ENCODE assay signal across 17 cellular contexts in the genomic region with DNA sequence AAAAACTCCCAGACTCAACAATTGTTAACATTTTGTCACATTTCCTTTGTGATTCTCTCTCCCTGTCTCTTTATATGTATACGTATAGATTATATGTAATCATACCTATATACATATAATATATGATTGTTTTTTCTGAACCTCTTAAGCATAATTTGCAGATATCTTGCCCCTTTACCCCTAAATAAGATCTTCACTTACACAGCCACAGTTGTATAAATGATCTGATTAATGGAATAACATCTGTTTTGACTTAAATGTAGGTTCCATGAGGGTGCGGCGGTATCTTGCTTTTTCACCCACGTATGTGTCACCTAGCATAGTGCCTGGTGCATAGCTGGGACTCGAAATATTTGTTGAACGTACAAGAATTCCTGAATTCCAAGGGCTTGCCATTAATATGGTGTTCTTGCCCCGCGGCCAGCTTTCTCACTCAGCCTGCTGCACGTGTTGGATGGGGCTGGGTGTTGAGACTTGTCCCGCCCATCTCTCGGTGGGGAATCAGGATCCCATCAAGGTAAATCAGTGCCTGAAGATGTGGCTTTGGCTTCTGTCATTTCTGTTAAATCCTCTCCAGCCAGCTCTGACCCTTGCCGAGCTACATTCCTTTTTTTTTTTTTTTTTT. TPM values are rescaled to one million over a fixed set of nuclear protein-coding genes. Genes with fewer than 3 reads are reported as not detected.
"Had no signal": no experiment of that assay in that cellular context is flagged by ENCODE, and none has a peak within 500 bp of the region (broad histone marks: within the 10 kb centered on the region; RNA-seq: fewer than 3 reads in every experiment).

No MANE protein-coding gene starts in this region.

- H3K27ac Mint-ChIP-seq: activated CD4-positive, alpha-beta T cell treated with anti-CD3 and anti-CD28 coated beads for 36 hours; activated CD8-positive, alpha-beta T cell treated with anti-CD3 and anti-CD28 coated beads, Interleukin-2, amount 10 ng/mL, durations not matched to agents 7 days and 5 days; natural killer cell; stimulated activated naive CD8-positive, alpha-beta T cell treated with anti-CD3 and anti-CD28 coated beads, Interleukin-15, amount 100 ng/mL, for 72 hours; T-cell had no signal

- H3K27me3 ChIP-seq: adrenal gland, testis had no signal

- H3K4me3 Mint-ChIP-seq: activated CD4-positive, alpha-beta T cell treated with anti-CD3 and anti-CD28 coated beads for 36 hours; activated CD8-positive, alpha-beta T cell treated with anti-CD3 and anti-CD28 coated beads, Interleukin-2, amount 10 ng/mL, durations not matched to agents 7 days and 5 days; natural killer cell; stimulated activated naive CD8-positive, alpha-beta T cell treated with anti-CD3 and anti-CD28 coated beads, Interleukin-15, amount 100 ng/mL, for 72 hours; T-cell had no signal

- H3K9me3 Mint-ChIP-seq: natural killer cell; stimulated activated naive CD8-positive, alpha-beta T cell treated with anti-CD3 and anti-CD28 coated beads, Interleukin-15, amount 100 ng/mL, for 72 hours; T-cell had no signal

- DNase-seq: activated CD4-positive, alpha-beta T cell treated with anti-CD3 and anti-CD28 coated beads for 36 hours; activated CD8-positive, alpha-beta memory T cell treated with anti-CD3 and anti-CD28 coated beads, Interleukin-2, amount 50 U/mL, for 48 hours; activated CD8-positive, alpha-beta T cell treated with anti-CD3 and anti-CD28 coated beads, Interleukin-2, amount 10 ng/mL, durations not matched to agents 7 days and 5 days; activated naive CD4-positive, alpha-beta T cell treated with anti-CD3 and anti-CD28 coated beads, Interleukin-2, amount 50 U/mL, for 16 hours; adrenal gland; caudate nucleus; effector CD4-positive, alpha-beta T cell; hippocampal formation; mucosa of descending colon; natural killer cell; nucleus accumbens; stimulated activated CD4-positive, alpha-beta T cell treated with anti-CD3 and anti-CD28 coated beads, Interleukin-4, amount 100 ng/mL, for 1 hour; stimulated activated naive CD8-positive, alpha-beta T cell treated with anti-CD3 and anti-CD28 coated beads, Interleukin-15, amount 100 ng/mL, for 72 hours; T-cell; testis had no signal

- H3K4me3 ChIP-seq: adrenal gland, coronary artery, lung, mucosa of descending colon, testis had no signal

- H3K36me3 ChIP-seq: adrenal gland had no signal

- H3K36me3 Mint-ChIP-seq: natural killer cell, T-cell had no signal

- H3K27ac ChIP-seq: adrenal gland, coronary artery, testis had no signal

- H3K27me3 Mint-ChIP-seq: stimulated activated naive CD8-positive, alpha-beta T cell treated with anti-CD3 and anti-CD28 coated beads, Interleukin-15, amount 100 ng/mL, for 72 hours had no signal

- H3K9me3 ChIP-seq: adrenal gland, mucosa of descending colon, testis had no signal

RNA-seq across cellular contexts. Expression of gene GHRH, which starts 17.5 kb away (rescaled TPM):
- total RNA-seq: activated CD4-positive, alpha-beta T cell treated with anti-CD3 and anti-CD28 coated beads for 36 hours; activated CD8-positive, alpha-beta T cell treated with anti-CD3 and anti-CD28 coated beads, Interleukin-2, amount 10 ng/mL, durations not matched to agents 7 days and 5 days; adrenal gland; lung; mucosa of descending colon; natural killer cell; T-cell; testis had no signal
- polyA plus RNA-seq: lung had no signal
